In genomic region chr2:127409716-127410115, GRCh38 we compare ENCODE assay signal across 8 cellular contexts. TPM values are rescaled to one million over a fixed set of nuclear protein-coding genes. Genes with fewer than 3 reads are reported as not detected.
"Had no signal": no experiment of that assay in that cellular context is flagged by ENCODE, and none has a peak within 500 bp of the region (broad histone marks: within the 10 kb centered on the region; RNA-seq: fewer than 3 reads in every experiment).

No MANE protein-coding gene starts in this region.

RNA-seq across cellular contexts. Expression of gene PROC, which starts 8.5 kb away (rescaled TPM):
- total RNA-seq: activated naive CD8-positive, alpha-beta T cell treated with anti-CD3 and anti-CD28 coated beads, Interleukin-2, amount 10 ng/mL, durations not matched to agents 7 days and 5 days; breast epithelium; frontal cortex; heart right ventricle; left cardiac atrium; posterior vena cava; right atrium auricular region; tibial nerve had no signal
